In the genomic region with DNA sequence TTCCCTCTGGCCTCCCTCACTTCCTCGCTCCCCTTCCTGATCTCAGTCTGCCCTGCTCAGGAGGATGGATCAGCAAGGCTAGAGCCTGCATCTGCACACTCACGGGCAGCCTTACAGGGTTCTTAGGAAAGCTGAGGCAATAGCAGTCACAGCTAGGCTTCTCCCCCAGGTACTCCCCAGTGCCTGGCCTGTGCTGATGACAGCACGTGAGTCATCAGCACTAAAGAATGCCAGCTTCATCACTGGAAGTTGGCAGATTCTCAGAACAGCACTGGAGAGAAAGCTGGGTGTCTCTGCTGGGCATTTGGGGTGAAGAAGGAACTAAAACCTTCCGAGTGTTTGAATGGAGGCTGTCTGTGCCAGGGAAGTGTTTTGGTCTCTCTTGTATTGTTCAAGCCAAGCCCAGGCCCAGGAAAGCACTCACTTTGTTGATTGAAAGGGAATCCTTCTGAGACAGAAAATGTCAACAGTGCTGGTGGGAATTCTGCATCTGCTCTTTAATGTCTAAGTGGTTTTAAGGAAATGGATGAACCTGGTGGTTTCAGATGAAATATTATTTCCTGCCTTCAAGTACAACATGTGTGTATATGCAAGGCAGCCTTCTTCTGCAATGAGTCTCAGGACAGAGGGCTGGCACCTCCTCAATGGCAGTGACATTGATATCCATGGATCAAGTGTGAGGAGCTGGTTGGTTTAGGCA, we compare ENCODE assay signal across 11 cellular contexts.
DNase-seq lines count a peak whose midpoint lies in the region; ATAC-seq, FAIRE-seq and TF ChIP-seq lines count a peak whose summit lies in the region.
"Had no signal": no experiment of that assay in that cellular context is flagged by ENCODE, and none has a peak within 500 bp of the region (broad histone marks: within the 10 kb centered on the region; RNA-seq: fewer than 3 reads in every experiment).

No MANE protein-coding gene starts in this region.

- H3K4me3 ChIP-seq in AG04449 (ENCODE audit: low read depth, low read length) (no peak overlapping the region), H7 (ENCODE audit: insufficient read depth, low read depth, low read length) (no peak overlapping the region)

- ATAC-seq in HG02642 (IDR thresholded peaks at IDR 0.05; ENCODE audit: poor library complexity, unreplicated experiment) (no peak), HG03521 (IDR thresholded peaks at IDR 0.05; ENCODE audit: unreplicated experiment) (no peak)

- POLR2A ChIA-PET in AG04449 (lab: Yijun Ruan, JAX): interaction anchor here (1.4 kb wide), 1 partner anchor 9 kb away, joined by 4 read pairs; no protein-coding TSS in a partner anchor

- no peak for TF ChIP-seq POLR2A in H54 (IDR thresholded peaks at IDR 0.05; ENCODE audit: low read depth, low read length)

- H3K36me3 ChIP-seq in H7 (replicated peaks; ENCODE audit: control insufficient read depth, insufficient read depth, low read length): no peaks in the 10 kb centered on the region

- H3K27me3 ChIP-seq in H7 (ENCODE audit: control insufficient read depth, insufficient read depth, low read length): no peaks in the 10 kb centered on the region; the same call in 1 of the 2 replicates

- peak; percentile 30 for FAIRE-seq in H54 (lab: Jason Lieb, UNC)

- CTCF ChIA-PET in AG04449 (lab: Yijun Ruan, JAX): no interaction called here

- DNase-seq in AG04449 (ENCODE audit: low read depth, low spot score) (peak; percentile 29), H54 (ENCODE audit: insufficient read length, low spot score) (peak; percentile 59), T1000 (lab: John Stamatoyannopoulos, UW) (peak; percentile 19), iris pigment epithelial cell (ENCODE audit: low read depth) (peak; percentile 71), epidermal melanocyte (ENCODE audit: insufficient read length, low spot score) (no peak), H7 (no peak)
- DNase-seq: glutamatergic neuron; NK-92 treated with Interleukin-12 subunit alpha and Interleukin-12 subunit beta, amount 100 ng/mL, for 24 hours; right cardiac atrium had no signal

- no peak for TF ChIP-seq CTCF in AG04449 (IDR thresholded peaks at IDR 0.05; ENCODE audit: insufficient read depth, low read length, missing control alignments)

Comparison
In these comparisons a context has a peak if more than half of its experiments do, and no peak if none do; other contexts are left out.
1. DNase-seq: peak in AG04449 (single experiment), H54 (single experiment), T1000 (single experiment) and iris pigment epithelial cell (single experiment); none in epidermal melanocyte (single experiment) and H7 (single experiment).